8 cellular contexts compared by ENCODE assay signal in the genomic region with DNA sequence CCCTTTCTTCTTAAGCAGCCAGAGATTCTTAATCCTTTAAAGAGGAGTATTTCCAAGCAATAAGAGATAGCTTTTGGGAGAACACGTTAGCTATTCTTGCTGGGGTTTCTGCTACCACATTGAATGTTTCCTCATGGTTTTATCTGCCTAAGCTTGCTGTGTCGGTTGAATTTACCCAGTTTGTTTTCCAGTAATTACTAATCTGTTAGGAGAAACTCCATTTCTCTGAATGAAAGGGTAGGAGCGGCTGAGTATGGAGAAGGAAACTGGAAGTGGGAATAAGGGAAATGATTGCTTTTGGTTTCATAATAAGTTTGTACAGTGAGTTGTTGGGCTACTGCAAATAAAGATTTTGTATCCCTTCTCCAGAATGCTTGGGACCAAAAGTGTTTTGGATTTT. TPM values are rescaled to one million over a fixed set of nuclear protein-coding genes. Genes with fewer than 3 reads are reported as not detected.
A peak's percentile ranks its signal among the peaks of the same experiment; 100 is the strongest.
DNase-seq lines count a peak whose midpoint lies in the region; ATAC-seq and TF ChIP-seq lines count a peak whose summit lies in the region.

No MANE protein-coding gene starts in this region.

- POLR2A ChIA-PET in BJ (lab: Charles Lee), result interaction anchor here (0.5 kb wide), 1 partner anchor 438 kb away, joined by 3 read pairs; no protein-coding TSS in a partner anchor
- POLR2A ChIA-PET in naive thymus-derived CD8-positive, alpha-beta T cell (lab: Charles Lee), result interaction anchor here (2.2 to 2.5 kb wide), 2 partner anchors 193 to 245 kb away, joined by 10 to 20 read pairs; a partner anchor contains a TSS

- no peaks in the 10 kb centered on the region for H4K20me1 ChIP-seq in Karpas-422 (ENCODE audit: insufficient read depth, low read depth, low read length)

- H3K36me3 ChIP-seq in BJ (ENCODE audit: control insufficient read depth, insufficient read depth, low read length), result no peaks in the 10 kb centered on the region
- H3K36me3 ChIP-seq in Karpas-422 (ENCODE audit: insufficient read depth, low read length), result no peaks in the 10 kb centered on the region

- no peaks in the 10 kb centered on the region for H3K9me3 Mint-ChIP-seq in naive thymus-derived CD8-positive, alpha-beta T cell

- CTCF ChIA-PET in BJ (lab: Yijun Ruan, JAX), result interaction anchor here (0.7 to 12.5 kb wide), 9 partner anchors 11 to 614 kb away, joined by 3 to 154 read pairs (median 5); a partner anchor contains a TSS

- no peak for ATAC-seq in naive thymus-derived CD8-positive, alpha-beta T cell
- ATAC-seq in GM18870 (IDR thresholded peaks at IDR 0.05; ENCODE audit: unreplicated experiment), result no peak

- H3K9me2 ChIP-seq in Karpas-422 (replicated peaks; ENCODE audit: insufficient read depth, low read length), result no peaks in the 10 kb centered on the region

- H3K9me3 ChIP-seq in Karpas-422 (ENCODE audit: low read length), result no peaks in the 10 kb centered on the region

- peak overlapping the region; percentile 84 for H3K4me2 ChIP-seq in Karpas-422 (ENCODE audit: low read depth, low read length, poor library complexity, severe bottlenecking)

- H3K4me3 Mint-ChIP-seq in naive thymus-derived CD8-positive, alpha-beta T cell, result peak overlapping the region; percentile 88 to 98 (median 93)

- H3K4me1 ChIP-seq in Karpas-422 (ENCODE audit: low read length), result peaks cover 38% of the 10 kb centered on the region

- H3K79me2 ChIP-seq in Karpas-422 (ENCODE audit: low read length), result peaks cover 43% of the 10 kb centered on the region

- DNase-seq in BJ (ENCODE audit: low read depth), result no peak
- peak; percentile 50 for DNase-seq in Karpas-422
- DNase-seq in cerebellum (ENCODE audit: low spot score), result peak; percentile 12
- peak in 1 of 10 donors; percentile 1 for DNase-seq in naive thymus-derived CD8-positive, alpha-beta T cell
- DNase-seq in COR-L47 (lab: John Stamatoyannopoulos, UW), result no peak
- no peak for DNase-seq in superior temporal gyrus (ENCODE audit: extremely low spot score)
- no peak for DNase-seq in HK-2 (ENCODE audit: unreplicated experiment)

- H3K27ac Mint-ChIP-seq in naive thymus-derived CD8-positive, alpha-beta T cell, result peak overlapping the region; percentile 65 to 93 (median 86)

- peak overlapping the region; percentile 75 for H3K27ac ChIP-seq in Karpas-422 (ENCODE audit: low read length)

- no peaks in the 10 kb centered on the region for H3K27me3 Mint-ChIP-seq in naive thymus-derived CD8-positive, alpha-beta T cell

- H3K4me3 ChIP-seq in BJ (ENCODE audit: low read depth, low read length) (peak overlapping the region; percentile 87), Karpas-422 (ENCODE audit: low read length) (peak overlapping the region; percentile 79)

- no peak for TF ChIP-seq CTCF in BJ (IDR thresholded peaks at IDR 0.05; ENCODE audit: insufficient read depth, low read depth, low read length)

- H3K4me1 Mint-ChIP-seq in naive thymus-derived CD8-positive, alpha-beta T cell, result peaks cover 15 to 33% (median 26%) of the 10 kb centered on the region in 4 donors

- peak overlapping the region; percentile 82 for H3K9ac ChIP-seq in Karpas-422 (ENCODE audit: low read length)

- H3K27me3 ChIP-seq in BJ (ENCODE audit: control insufficient read depth, insufficient read depth, low read length) (no peaks in the 10 kb centered on the region), Karpas-422 (ENCODE audit: low read length) (no peaks in the 10 kb centered on the region)

- H2AFZ ChIP-seq in Karpas-422 (ENCODE audit: low read length), result peak overlapping the region; percentile 26

- H3K36me3 Mint-ChIP-seq in naive thymus-derived CD8-positive, alpha-beta T cell, result peaks cover 0 to 4% (median 3%) of the 10 kb centered on the region in 3 donors

RNA-seq across cellular contexts. Expression of a gene that starts 1.2 kb away (rescaled TPM):
- 2.0 and 3.8 TPM in 2 replicates for polyA plus RNA-seq in BJ (2011; rRNA removed)
- polyA minus RNA-seq in BJ (2011; rRNA and poly(A)+ RNA removed), result 3.4 and 3.5 TPM in 2 replicates
- 7.0 and 9.6 TPM in 2 replicates for total RNA-seq in Karpas-422 (2014; rRNA removed; shearing (Covaris generic); ENCODE audit: low replicate concordance)
- 36.4 TPM for total RNA-seq in cerebellum
- 10 to 100 TPM; 11.9 to 13.4 TPM for total RNA-seq in naive thymus-derived CD8-positive, alpha-beta T cell
- polyA plus RNA-seq in naive thymus-derived CD8-positive, alpha-beta T cell, result 1 to 10 TPM; 1.9 to 4.8 (median 3.8) TPM

Comparison
In these comparisons a context has a peak if more than half of its experiments do, and no peak if none do; other contexts are left out.
1. DNase-seq: peak in Karpas-422 (single experiment) and cerebellum (single experiment); none in BJ (single experiment), COR-L47 (single experiment), superior temporal gyrus (single experiment) and HK-2 (single experiment).